ENCODE assay signal across 19 cellular contexts in the genomic region with DNA sequence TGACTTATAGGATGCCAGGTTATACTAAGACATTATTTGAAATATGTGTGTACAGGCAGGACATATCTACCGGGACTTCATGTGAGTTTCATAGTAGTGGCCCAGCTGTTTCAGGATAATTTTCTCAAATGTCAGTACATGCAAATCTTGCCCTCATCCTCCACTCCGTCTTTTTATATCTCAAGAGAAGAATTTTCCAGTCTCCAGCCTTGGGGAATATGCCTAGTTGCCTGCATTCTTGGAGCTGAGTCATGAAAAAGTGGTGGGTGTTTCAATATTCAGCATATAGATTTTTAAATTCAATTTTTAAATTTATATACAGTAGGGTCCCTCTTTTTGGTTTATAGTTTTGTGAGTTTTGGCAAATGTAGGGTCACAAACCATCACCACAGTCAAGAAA.
DNase-seq lines count a peak whose midpoint lies in the region; ATAC-seq and TF ChIP-seq lines count a peak whose summit lies in the region.
"Had no signal": no experiment of that assay in that cellular context is flagged by ENCODE, and none has a peak within 500 bp of the region (broad histone marks: within the 10 kb centered on the region; RNA-seq: fewer than 3 reads in every experiment).

No MANE protein-coding gene starts in this region.

- TF ChIP-seq POLR2A in esophagus squamous epithelium (IDR thresholded peaks at IDR 0.05), result no peak

- no peak overlapping the region for H3K27ac Mint-ChIP-seq in nephron progenitor cell
- H3K27ac Mint-ChIP-seq: CD14-positive monocyte; CD4-positive, alpha-beta memory T cell; CD4-positive, CD25-positive, alpha-beta regulatory T cell; CD8-positive, alpha-beta memory T cell had no signal

- H3K36me3 Mint-ChIP-seq in nephron progenitor cell (ENCODE audit: low read depth), result peaks cover 4% of the 10 kb centered on the region
- H3K36me3 Mint-ChIP-seq: CD14-positive monocyte; CD4-positive, alpha-beta memory T cell; CD4-positive, CD25-positive, alpha-beta regulatory T cell; CD8-positive, alpha-beta memory T cell had no signal

- DNase-seq in NCI-H526 treated with DMSO at 0.1 percent for 48 hours (lab: John Stamatoyannopoulos, UW), result peak; percentile 28
- DNase-seq in putamen (ENCODE audit: low spot score), result peak; percentile 58
- DNase-seq in esophagus squamous epithelium (lab: John Stamatoyannopoulos, UW), result no peak
- DNase-seq in nephron progenitor cell, result no peak
- DNase-seq: 8988T; ACHN; BE2C; C1 segment of cervical spinal cord; CD4-positive, alpha-beta memory T cell; CD4-positive, CD25-positive, alpha-beta regulatory T cell; CD8-positive, alpha-beta memory T cell; COR-L47; DMS 273 treated with DMSO at 0.1 percent for 48 hours; DMS153; DMS79 treated with DMSO at 0.1 percent for 48 hours; GF-D8 had no signal

- H3K27ac ChIP-seq in esophagus squamous epithelium, result no peak overlapping the region
- H3K27ac ChIP-seq: BLaER1 had no signal

- peaks cover 0 to 5% (median 4%) of the 10 kb centered on the region in 3 donors for H3K4me1 ChIP-seq in esophagus squamous epithelium
- H3K4me1 ChIP-seq: BE2C, BLaER1 had no signal

- no peaks in the 10 kb centered on the region for H3K36me3 ChIP-seq in esophagus squamous epithelium
- H3K36me3 ChIP-seq: BE2C, BLaER1 had no signal

- H3K9me3 ChIP-seq in esophagus squamous epithelium, result no peaks in the 10 kb centered on the region
- H3K9me3 ChIP-seq: BE2C, BLaER1 had no signal

- no peak for ATAC-seq in GM21723 (IDR thresholded peaks at IDR 0.05; ENCODE audit: unreplicated experiment)

- peaks cover 17% of the 10 kb centered on the region for H3K9me3 Mint-ChIP-seq in nephron progenitor cell

- H3K4me1 Mint-ChIP-seq in nephron progenitor cell, result no peaks in the 10 kb centered on the region
- H3K4me1 Mint-ChIP-seq: CD14-positive monocyte; CD4-positive, alpha-beta memory T cell; CD4-positive, CD25-positive, alpha-beta regulatory T cell; CD8-positive, alpha-beta memory T cell had no signal

- TF ChIP-seq CTCF in esophagus squamous epithelium (IDR thresholded peaks at IDR 0.05), result no peak
- no peak for TF ChIP-seq CTCF in nephron progenitor cell (IDR thresholded peaks at IDR 0.05)

- H3K27me3 Mint-ChIP-seq in nephron progenitor cell (ENCODE audit: low read depth, poor library complexity), result peaks cover 8% of the 10 kb centered on the region

- peaks cover 0 to 7% (median 0%) of the 10 kb centered on the region in 4 donors for H3K27me3 ChIP-seq in esophagus squamous epithelium
- H3K27me3 ChIP-seq: BE2C, BLaER1 had no signal

- H3K4me3 ChIP-seq in esophagus squamous epithelium, result no peak overlapping the region
- H3K4me3 ChIP-seq: BLaER1 had no signal

- H3K4me3 Mint-ChIP-seq in nephron progenitor cell, result no peak overlapping the region
- H3K4me3 Mint-ChIP-seq: CD14-positive monocyte; CD4-positive, alpha-beta memory T cell; CD4-positive, CD25-positive, alpha-beta regulatory T cell; CD8-positive, alpha-beta memory T cell had no signal

- 79 to 84% methylated on average over 2 of the region's 2 CpGs for WGBS in esophagus squamous epithelium, 2 donors

- intact Hi-C loops in esophagus squamous epithelium (cut with DNase I), result no loop called here

Comparison
In these comparisons a context has a peak if more than half of its experiments do, and no peak if none do; other contexts are left out.
1. DNase-seq: peak in NCI-H526 treated with DMSO at 0.1 percent for 48 hours (single experiment) and putamen (single experiment); none in esophagus squamous epithelium (single experiment) and nephron progenitor cell (single experiment).